1 cellular context compared by ENCODE assay signal in genomic region chr11:120608760-120609211, GRCh38.
TF ChIP-seq lines count a peak whose summit lies in the region.

No MANE protein-coding gene starts in this region.

TF ChIP-seq in HEK293, 187 proteins besides CTCF, POLR2A, EP300 and RAD21 (continued from another document):
- peak; percentile 29; the same call in 1 of the 2 replicates for TF ChIP-seq PRDM10 (tag by site-specific recombination; IDR thresholded peaks at IDR 0.05)
- no peak for TF ChIP-seq ZNF473 (tag by site-specific recombination; IDR thresholded peaks at IDR 0.05)
- peak; percentile 57; the same call in 1 of the 2 replicates for TF ChIP-seq GFI1B (tag by site-specific recombination; IDR thresholded peaks at IDR 0.05)
